Comparison of ENCODE assay signal across 6 cellular contexts in genomic region chr1:30629501-30629900, GRCh38.
"Had no signal": no experiment of that assay in that cellular context is flagged by ENCODE, and none has a peak within 500 bp of the region (broad histone marks: within the 10 kb centered on the region; RNA-seq: fewer than 3 reads in every experiment).

No MANE protein-coding gene starts in this region.

- ATAC-seq: GM23338, HepG2 had no signal

- H3K4me3 Mint-ChIP-seq: GM23338, H9, IgD-negative memory B cell had no signal

- H3K27ac ChIP-seq: HL-60 had no signal

- DNase-seq: H9, HCEC 1CT had no signal

- H3K27ac Mint-ChIP-seq: GM23338, H9, IgD-negative memory B cell had no signal

- H3K36me3 Mint-ChIP-seq: IgD-negative memory B cell had no signal

- H3K4me2 ChIP-seq: GM23338 had no signal

- H3K4me3 ChIP-seq: GM23338 had no signal

- H2AFZ ChIP-seq: GM23338 had no signal

- H3K4me1 Mint-ChIP-seq: GM23338, H9, IgD-negative memory B cell had no signal
